In genomic region chr1:65150583-65151263, GRCh38 we compare ENCODE assay signal across 1 cellular context.
TF ChIP-seq lines count a peak whose summit lies in the region.

No MANE protein-coding gene starts in this region.

TF ChIP-seq in H1, 55 proteins besides CTCF, POLR2A, EP300 and RAD21:
- TF ChIP-seq ASH2L (IDR thresholded peaks at IDR 0.05; ENCODE audit: low read length) (peak; percentile 47), SUZ12 (IDR thresholded peaks at IDR 0.05; ENCODE audit: low read length) (no peak)
